ENCODE assay signal across 8 cellular contexts in genomic region chr4:99945718-99946345, GRCh38. TPM values are rescaled to one million over a fixed set of nuclear protein-coding genes. Genes with fewer than 3 reads are reported as not detected.
DNase-seq lines count a peak whose midpoint lies in the region; ATAC-seq and TF ChIP-seq lines count a peak whose summit lies in the region.

No MANE protein-coding gene starts in this region.

- H3K4me3 ChIP-seq in AG04450 (ENCODE audit: low read depth, low read length) (peak overlapping the region; percentile 82), GM12875 (ENCODE audit: low read depth, low read length) (peak overlapping the region; percentile 91), mesenchymal stem cell (ENCODE audit: insufficient read depth in 1 of 2, low read depth in 1 of 2, low read length in 2 of 2) (peak overlapping the region; percentile 83 to 85), upper lobe of right lung (peak overlapping the region; percentile 99)

- H3K18ac ChIP-seq in mesenchymal stem cell (ENCODE audit: low read depth in 1 of 2, low read length in 2 of 2), result peak overlapping the region; percentile 65 to 93

- no peaks in the 10 kb centered on the region for H3K79me1 ChIP-seq in mesenchymal stem cell (replicated peaks; ENCODE audit: low read length, poor library complexity, severe bottlenecking)

- no peak overlapping the region for H2AK5ac ChIP-seq in mesenchymal stem cell (ENCODE audit: low read length, severe bottlenecking)

- 4% methylated on average over 22 of the region's 24 CpGs for WGBS in mesenchymal stem cell

- H3K14ac ChIP-seq in mesenchymal stem cell (ENCODE audit: low read length in 2 of 2), result peak overlapping the region; percentile 86 to 90

- POLR2A ChIA-PET in AG04450 (lab: Yijun Ruan, JAX) (interaction anchor here (0.9 to 1.2 kb wide), 3 partner anchors 23 to 382 kb away, joined by 3 to 5 read pairs (median 5); partner anchors contain the start of gene TRMT10A), RWPE1 (lab: Yijun Ruan, JAX; ENCODE audit: low non-redundant PET) (no interaction called here)

- H3K4ac ChIP-seq in mesenchymal stem cell (ENCODE audit: low read depth in 1 of 2, low read length in 2 of 2), result peak overlapping the region; percentile 24 to 97

- H2AFZ ChIP-seq in mesenchymal stem cell (ENCODE audit: low read depth, low read length), result peak overlapping the region; percentile 69

- peaks cover 29 to 49% of the 10 kb centered on the region in 2 donors for H3K4me1 Mint-ChIP-seq in effector memory CD8-positive, alpha-beta T cell (ENCODE audit: low read depth in 2 of 2)

- peak overlapping the region; percentile 98 to 99 for H3K4me3 Mint-ChIP-seq in effector memory CD8-positive, alpha-beta T cell

- no peaks in the 10 kb centered on the region for H3K27me3 Mint-ChIP-seq in effector memory CD8-positive, alpha-beta T cell

- H3K27me3 ChIP-seq in AG04450 (ENCODE audit: control insufficient read depth, insufficient read depth, low read length) (no peaks in the 10 kb centered on the region), mesenchymal stem cell (ENCODE audit: control insufficient read depth in 1 of 2, insufficient read depth in 1 of 2, low read length in 2 of 2) (no peaks in the 10 kb centered on the region), upper lobe of right lung (no peaks in the 10 kb centered on the region)

- H4K8ac ChIP-seq in mesenchymal stem cell (ENCODE audit: low read length), result no peak overlapping the region

- peak overlapping the region; percentile 95 to 97 for H3K27ac Mint-ChIP-seq in effector memory CD8-positive, alpha-beta T cell

- H3K36me3 Mint-ChIP-seq in effector memory CD8-positive, alpha-beta T cell (ENCODE audit: insufficient read depth), result peaks cover 9% of the 10 kb centered on the region

- no peak for DNase-seq in AG04450 (ENCODE audit: low read depth, low spot score)
- peak; percentile 36 for DNase-seq in RWPE1 (ENCODE audit: low spot score)
- no peak for DNase-seq in effector memory CD8-positive, alpha-beta T cell
- DNase-seq in mesenchymal stem cell, result peak; percentile 60
- no peak for DNase-seq in upper lobe of right lung
- DNase-seq in activated CD8-positive, alpha-beta memory T cell treated with anti-CD3 and anti-CD28 coated beads, Interleukin-2, amount 50 U/mL, for 48 hours, result no peak

- H3K9me3 Mint-ChIP-seq in effector memory CD8-positive, alpha-beta T cell, result no peaks in the 10 kb centered on the region

- H2BK5ac ChIP-seq in mesenchymal stem cell (ENCODE audit: low read depth, low read length, poor library complexity, severe bottlenecking), result no peak overlapping the region

- intact Hi-C loops in upper lobe of right lung (cut with DNase I), result no loop called here

- H2BK120ac ChIP-seq in mesenchymal stem cell (ENCODE audit: low read depth, low read length), result peak overlapping the region; percentile 81

- peaks cover 2 to 20% of the 10 kb centered on the region in 2 experiments for H3K36me3 ChIP-seq in mesenchymal stem cell (ENCODE audit: control insufficient read depth in 1 of 2, insufficient read depth in 2 of 2, low read depth in 1 of 2, low read length in 2 of 2)
- peaks cover 7% of the 10 kb centered on the region for H3K36me3 ChIP-seq in upper lobe of right lung

- CTCF ChIA-PET in AG04450 (lab: Charles Lee), result interaction anchor here (1.5 to 3.6 kb wide), 2 partner anchors 147 to 382 kb away, joined by 3 to 16 read pairs; partner anchors contain the start of gene TRMT10A
- CTCF ChIA-PET in RWPE1 (lab: Yijun Ruan, JAX), result interaction anchor here (0.5 to 0.9 kb wide), 3 partner anchors 51 to 389 kb away, joined by 3 read pairs; partner anchors contain the start of gene LAMTOR3

- peak overlapping the region; percentile 96 for H3K9ac ChIP-seq in mesenchymal stem cell (ENCODE audit: low read length)

- H3K4me1 ChIP-seq in mesenchymal stem cell (ENCODE audit: control insufficient read depth, insufficient read depth, low read depth, low read length), result peaks cover 4% of the 10 kb centered on the region
- H3K4me1 ChIP-seq in upper lobe of right lung, result peaks cover 43% of the 10 kb centered on the region

- peak overlapping the region; percentile 60 for H4K91ac ChIP-seq in mesenchymal stem cell (ENCODE audit: low read length)

- H3K23ac ChIP-seq in mesenchymal stem cell (ENCODE audit: low read length in 2 of 2), result peak overlapping the region in 1 of 2 experiments; percentile 59

- H2BK15ac ChIP-seq in mesenchymal stem cell (ENCODE audit: low read depth, poor library complexity, severe bottlenecking), result no peak overlapping the region

- peak; percentile 0 for ATAC-seq in HG03039 (IDR thresholded peaks at IDR 0.05; ENCODE audit: unreplicated experiment)
- ATAC-seq in effector memory CD8-positive, alpha-beta T cell (replicated peaks), result peak; percentile 3
- peak; percentile 2 for ATAC-seq in upper lobe of right lung

- H3K9me3 ChIP-seq in AG04450 (ENCODE audit: control insufficient read depth, insufficient read depth, low read length) (no peaks in the 10 kb centered on the region; the same call in 1 of the 2 replicates), mesenchymal stem cell (ENCODE audit: control insufficient read depth, low read length) (no peaks in the 10 kb centered on the region), upper lobe of right lung (no peaks in the 10 kb centered on the region)

- peak overlapping the region; percentile 73 for H3K27ac ChIP-seq in AG04450 (ENCODE audit: low read depth, low read length)
- H3K27ac ChIP-seq in RWPE1, result peak overlapping the region; percentile 97
- peak overlapping the region; percentile 92 for H3K27ac ChIP-seq in mesenchymal stem cell (ENCODE audit: low read length, poor library complexity, severe bottlenecking)
- H3K27ac ChIP-seq in upper lobe of right lung, result peak overlapping the region; percentile 91

- no peak overlapping the region for H2BK12ac ChIP-seq in mesenchymal stem cell (ENCODE audit: low read length in 2 of 2)

- TF ChIP-seq CTCF in AG04450 (IDR thresholded peaks at IDR 0.05; ENCODE audit: low read depth, low read length) (peak; percentile 24; the same call in 1 of the 2 replicates), GM12875 (IDR thresholded peaks at IDR 0.05; ENCODE audit: borderline replicate concordance, insufficient read depth, low read depth, low read length) (no peak), RWPE1 (conservative IDR thresholded peaks at IDR 0.05; ENCODE audit: low read depth) (no peak), upper lobe of right lung (IDR thresholded peaks at IDR 0.05) (no peak)

- peak overlapping the region; percentile 85 for H3K4me2 ChIP-seq in mesenchymal stem cell (ENCODE audit: low read length, poor library complexity, severe bottlenecking)

RNA-seq across cellular contexts. Expression of gene DNAJB14, which starts 0.6 kb away (rescaled TPM):
- 13.1 and 21.3 TPM in 2 replicates for polyA plus RNA-seq in AG04450 (2011; rRNA removed)
- 7.7 and 20.5 TPM in 2 replicates for polyA minus RNA-seq in AG04450 (2011; rRNA and poly(A)+ RNA removed)
- polyA plus RNA-seq in mesenchymal stem cell (2013, experiment 1 of 2), result 31.4 TPM
- polyA plus RNA-seq in mesenchymal stem cell (2013, experiment 2 of 2), result 32.4 TPM
- total RNA-seq in upper lobe of right lung, result 61.7 TPM

RNA-seq across cellular contexts. Expression of gene H2AZ1, which starts 4.2 kb away (rescaled TPM):
- 355 and 447 TPM in 2 replicates for polyA plus RNA-seq in AG04450 (2011; rRNA removed)
- polyA minus RNA-seq in AG04450 (2011; rRNA and poly(A)+ RNA removed), result 154 and 158 TPM in 2 replicates
- 266 TPM for polyA plus RNA-seq in mesenchymal stem cell (2013, experiment 1 of 2)
- polyA plus RNA-seq in mesenchymal stem cell (2013, experiment 2 of 2), result 271 TPM
- total RNA-seq in upper lobe of right lung, result 132 TPM

RNA-seq across cellular contexts. Expression of gene LAMTOR3, which starts 51.6 kb away (rescaled TPM):
- 44.2 and 66.3 TPM in 2 replicates for polyA plus RNA-seq in AG04450 (2011; rRNA removed)
- 9.9 and 24.1 TPM in 2 replicates for polyA minus RNA-seq in AG04450 (2011; rRNA and poly(A)+ RNA removed)
- polyA plus RNA-seq in mesenchymal stem cell (2013, experiment 1 of 2), result 47.9 TPM
- polyA plus RNA-seq in mesenchymal stem cell (2013, experiment 2 of 2), result 50.4 TPM
- total RNA-seq in upper lobe of right lung, result 43.5 TPM

Comparison
In these comparisons a context has a peak if more than half of its experiments do, and no peak if none do; other contexts are left out.
1. DNase-seq: peak in RWPE1 (single experiment) and mesenchymal stem cell (single experiment); none in AG04450 (single experiment), effector memory CD8-positive, alpha-beta T cell (0 of 3), upper lobe of right lung (single experiment) and activated CD8-positive, alpha-beta memory T cell treated with anti-CD3 and anti-CD28 coated beads, Interleukin-2, amount 50 U/mL, for 48 hours (single experiment).
2. Peak in every context shown above with its lines, with median percentiles within 50 percentile points of each other: H3K27ac ChIP-seq, H3K4me3 ChIP-seq and ATAC-seq.